Comparison of ENCODE assay signal across 12 cellular contexts in the genomic region with DNA sequence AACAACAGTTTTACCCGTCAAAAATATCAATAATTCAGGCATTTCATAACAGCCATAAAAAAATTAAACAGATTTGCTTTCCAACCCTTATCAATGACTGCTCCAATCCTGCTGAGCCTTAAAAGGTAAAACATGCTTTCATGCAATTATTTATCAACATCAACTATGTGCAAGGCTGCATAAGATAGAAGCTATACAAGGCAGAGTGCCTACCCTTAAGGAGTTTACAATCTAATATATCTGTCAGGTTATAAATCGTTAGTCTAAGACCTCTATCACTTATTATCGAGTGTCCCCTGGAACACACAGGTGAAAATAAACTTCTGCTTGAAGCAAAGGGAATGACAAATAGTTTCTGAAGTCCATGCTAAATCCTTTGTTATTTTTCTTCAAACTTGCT. TPM values are rescaled to one million over a fixed set of nuclear protein-coding genes. Genes with fewer than 3 reads are reported as not detected.
DNase-seq lines count a peak whose midpoint lies in the region; ATAC-seq and TF ChIP-seq lines count a peak whose summit lies in the region.
"Had no signal": no experiment of that assay in that cellular context is flagged by ENCODE, and none has a peak within 500 bp of the region (broad histone marks: within the 10 kb centered on the region; RNA-seq: fewer than 3 reads in every experiment).

No MANE protein-coding gene starts in this region.

- H3K9ac ChIP-seq in mucosa of rectum (ENCODE audit: low read depth in 1 of 2, low read length in 2 of 2): peak overlapping the region in 1 of 2 donors; percentile 94

- intact Hi-C loops in dorsolateral prefrontal cortex (cut with DNase I) (no loop called here), thyroid gland (cut with DNase I) (no loop called here)

- DNase-seq in LHCN-M2 (ENCODE audit: low read depth) (peak; percentile 23), dorsolateral prefrontal cortex (no peak), thyroid gland (no peak), iPS-NIHi11 (ENCODE audit: low spot score) (no peak), HK-2 (ENCODE audit: unreplicated experiment) (no peak)
- DNase-seq: activated naive CD8-positive, alpha-beta T cell treated with anti-CD3 and anti-CD28 coated beads, Interleukin-2, amount 50 U/mL, for 24 hours; MV-4-11; retina had no signal

- TF ChIP-seq POLR2A in thyroid gland (IDR thresholded peaks at IDR 0.05): no peak

- 74 to 83% methylated on average over 3 of the region's 3 CpGs for WGBS in thyroid gland, 2 donors

- no peak for TF ChIP-seq CTCF in dorsolateral prefrontal cortex (IDR thresholded peaks at IDR 0.05 in 54 of 56, conservative IDR thresholded peaks at IDR 0.05 in 2 of 56; ENCODE audit: low read depth in 1 of 56, partially characterized antibody in 56 of 56)
- no peak for TF ChIP-seq CTCF in thyroid gland (IDR thresholded peaks at IDR 0.05)

- H3K27me3 ChIP-seq in dorsolateral prefrontal cortex: no peaks in the 10 kb centered on the region
- H3K27me3 ChIP-seq in mucosa of rectum (ENCODE audit: control insufficient read depth in 2 of 2, insufficient read depth in 2 of 2, low read length in 2 of 2): peaks cover 0 to 2% of the 10 kb centered on the region in 2 donors
- H3K27me3 ChIP-seq in thyroid gland: no peaks in the 10 kb centered on the region

- no peaks in the 10 kb centered on the region for H3K9me3 ChIP-seq in mucosa of rectum (ENCODE audit: control insufficient read depth in 2 of 2, low read length in 2 of 2)
- H3K9me3 ChIP-seq in thyroid gland: no peaks in the 10 kb centered on the region

- H3K4me3 ChIP-seq in dorsolateral prefrontal cortex: peak overlapping the region in 56 of 59 donors; percentile 65 to 97 (median 88)
- peak overlapping the region; percentile 71 to 83 for H3K4me3 ChIP-seq in mucosa of rectum (ENCODE audit: low read length in 2 of 2)
- H3K4me3 ChIP-seq in thyroid gland (replicated peaks in 1 of 3): peak overlapping the region in 2 of 3 donors; percentile 96 to 98

- peak overlapping the region in 23 of 59 donors; percentile 1 to 98 (median 89) for H3K27ac ChIP-seq in dorsolateral prefrontal cortex
- H3K27ac ChIP-seq in mucosa of rectum (ENCODE audit: low read depth in 2 of 2, low read length in 2 of 2): no peak overlapping the region
- peak overlapping the region; percentile 91 to 98 (median 94) for H3K27ac ChIP-seq in thyroid gland

- ATAC-seq in HG03135 (IDR thresholded peaks at IDR 0.05; ENCODE audit: unreplicated experiment): no peak
- ATAC-seq in HG03439 (IDR thresholded peaks at IDR 0.05; ENCODE audit: unreplicated experiment): no peak
- ATAC-seq: activated naive CD8-positive, alpha-beta T cell treated with anti-CD3 and anti-CD28 coated beads, Interleukin-2, amount 50 U/mL, for 24 hours; stimulated activated effector memory CD8-positive, alpha-beta T cell treated with anti-CD3 and anti-CD28 coated beads, Interleukin-12 subunit alpha, Interleukin-12 subunit beta, amount 100 ng/mL, for 72 hours had no signal

- H3K4me1 ChIP-seq in mucosa of rectum (ENCODE audit: control insufficient read depth in 2 of 2, insufficient read depth in 2 of 2, low read length in 2 of 2) (peaks cover 19 to 46% of the 10 kb centered on the region in 2 donors), thyroid gland (peaks cover 56 to 69% of the 10 kb centered on the region in 2 donors)

- H3K36me3 ChIP-seq in mucosa of rectum (ENCODE audit: control insufficient read depth in 2 of 2, insufficient read depth in 2 of 2, low read length in 2 of 2) (no peaks in the 10 kb centered on the region), thyroid gland (no peaks in the 10 kb centered on the region)

RNA-seq across cellular contexts. Expression of gene ERRFI1, which starts 1.8 kb away (rescaled TPM):
- total RNA-seq in LHCN-M2 (2014; rRNA removed) (313 and 316 TPM in 2 replicates), dorsolateral prefrontal cortex (10 to 100 TPM; 24.9 to 58.2 (median 34.7) TPM), thyroid gland (100 to 1,000 TPM in 2 of 4 donors, 10 to 100 TPM in 2; 59.9 to 133 (median 85.0) TPM)
- polyA plus RNA-seq in LHCN-M2 (2012): 106 TPM

Comparison
In these comparisons a context has a peak if more than half of its experiments do, and no peak if none do; other contexts are left out.
1. H3K27ac ChIP-seq: peak in thyroid gland (3 of 3); none in mucosa of rectum (0 of 2).
2. Peak in every context shown above with its lines, with median percentiles within 50 percentile points of each other: H3K4me3 ChIP-seq.